11 cellular contexts compared by ENCODE assay signal in genomic region chr13:50152655-50153309, GRCh38.
DNase-seq lines count a peak whose midpoint lies in the region; ATAC-seq, FAIRE-seq and TF ChIP-seq lines count a peak whose summit lies in the region.
"Had no signal": no experiment of that assay in that cellular context is flagged by ENCODE, and none has a peak within 500 bp of the region (broad histone marks: within the 10 kb centered on the region; RNA-seq: fewer than 3 reads in every experiment).

No MANE protein-coding gene starts in this region.

- FAIRE-seq in islet of Langerhans (lab: Jason Lieb, UNC): peak; percentile 85

- no peak for TF ChIP-seq CTCF in OCI-LY7 (conservative IDR thresholded peaks at IDR 0.05; ENCODE audit: low read length)
- no peak for TF ChIP-seq CTCF in chondrocyte (IDR thresholded peaks at IDR 0.05)

- POLR2A ChIA-PET in OCI-LY7 (lab: Charles Lee): interaction anchor here (0.6 to 2.3 kb wide), 7 partner anchors 15 to 740 kb away, joined by 3 to 8 read pairs (median 3); no protein-coding TSS in a partner anchor

- CTCF ChIA-PET in OCI-LY7 (lab: Charles Lee; ENCODE audit: unreplicated experiment): no interaction called here

- peaks cover 0 to 1% (median 0%) of the 10 kb centered on the region in 7 donors for H3K9me3 Mint-ChIP-seq in CD4-positive, CD25-positive, alpha-beta regulatory T cell
- H3K9me3 Mint-ChIP-seq in chondrocyte (ENCODE audit: low read depth): no peaks in the 10 kb centered on the region

- peaks cover 13% of the 10 kb centered on the region for H3K4me1 ChIP-seq in CD4-positive, CD25-positive, alpha-beta regulatory T cell (ENCODE audit: control insufficient read depth, insufficient read depth, low read length, poor library complexity, severe bottlenecking)
- H3K4me1 ChIP-seq in OCI-LY7 (ENCODE audit: insufficient read depth, low read length, poor library complexity, severe bottlenecking): peaks cover 49% of the 10 kb centered on the region

- peak overlapping the region; percentile 79 to 91 (median 84) for H3K4me3 Mint-ChIP-seq in CD4-positive, CD25-positive, alpha-beta regulatory T cell
- H3K4me3 Mint-ChIP-seq in chondrocyte (ENCODE audit: unreplicated experiment): no peak overlapping the region

- peak overlapping the region; percentile 87 for H2AFZ ChIP-seq in OCI-LY7 (ENCODE audit: low read length)

- peak; percentile 71 to 72 for ATAC-seq in CD4-positive, CD25-positive, alpha-beta regulatory T cell (ENCODE audit: low read depth in 2 of 2)
- peak; percentile 59 for ATAC-seq in GM19372 (IDR thresholded peaks at IDR 0.05; ENCODE audit: low read depth, unreplicated experiment)

- DNase-seq in CD4-positive, CD25-positive, alpha-beta regulatory T cell: peak in 2 of 3 donors; percentile 13 to 74
- DNase-seq in OCI-LY7 (ENCODE audit: low spot score) (peak; percentile 81), chondrocyte (ENCODE audit: low spot score) (no peak)
- no peak for DNase-seq in stimulated activated naive CD4-positive, alpha-beta T cell treated with Interleukin-2 at 50 U/mL for 16 hours (lab: John Stamatoyannopoulos, UW)
- DNase-seq in activated CD8-positive, alpha-beta memory T cell treated with anti-CD3 and anti-CD28 coated beads, Interleukin-2, amount 50 U/mL, for 48 hours: no peak
- no peak for DNase-seq in stimulated activated CD4-positive, alpha-beta T cell treated with anti-CD3 and anti-CD28 coated beads, Interleukin-2, amount 100 ng/mL, for 24 hours
- DNase-seq: cerebellar nuclear complex, NCI-H1417 treated with DMSO at 0.1 percent for 48 hours, T-helper 9 cell had no signal

- peaks cover 11% of the 10 kb centered on the region for H3K27me3 Mint-ChIP-seq in CD4-positive, CD25-positive, alpha-beta regulatory T cell
- H3K27me3 Mint-ChIP-seq in chondrocyte (ENCODE audit: low read depth): no peaks in the 10 kb centered on the region

- peaks cover 18 to 26% (median 22%) of the 10 kb centered on the region in 4 donors for H3K4me1 Mint-ChIP-seq in CD4-positive, CD25-positive, alpha-beta regulatory T cell
- peaks cover 21% of the 10 kb centered on the region for H3K4me1 Mint-ChIP-seq in chondrocyte (ENCODE audit: low read depth)

- H3K27ac Mint-ChIP-seq in CD4-positive, CD25-positive, alpha-beta regulatory T cell: peak overlapping the region; percentile 84 to 96 (median 92)
- no peak overlapping the region for H3K27ac Mint-ChIP-seq in chondrocyte (ENCODE audit: unreplicated experiment)

- no peaks in the 10 kb centered on the region for H3K36me3 ChIP-seq in CD4-positive, CD25-positive, alpha-beta regulatory T cell (ENCODE audit: control insufficient read depth, insufficient read depth, low read length)
- no peaks in the 10 kb centered on the region for H3K36me3 ChIP-seq in OCI-LY7 (ENCODE audit: insufficient read depth, low read length)

- no peaks in the 10 kb centered on the region for H3K79me2 ChIP-seq in OCI-LY7 (ENCODE audit: insufficient read depth, low read depth, low read length)

- peak overlapping the region; percentile 84 for H3K4me3 ChIP-seq in CD4-positive, CD25-positive, alpha-beta regulatory T cell (ENCODE audit: low read depth, low read length)
- H3K4me3 ChIP-seq in OCI-LY7 (ENCODE audit: low read depth, low read length, poor library complexity, severe bottlenecking): peak overlapping the region; percentile 52

- no peaks in the 10 kb centered on the region for H3K9me2 ChIP-seq in OCI-LY7 (ENCODE audit: insufficient read depth, low read length)

- no TSS peak for BruUV-seq in OCI-LY7 (replicated peaks; lab: Mats Ljungman, UMichigan)

- no peaks in the 10 kb centered on the region for H3K27me3 ChIP-seq in CD4-positive, CD25-positive, alpha-beta regulatory T cell (ENCODE audit: control insufficient read depth, insufficient read depth, low read length)

- no peaks in the 10 kb centered on the region for H3K36me3 Mint-ChIP-seq in CD4-positive, CD25-positive, alpha-beta regulatory T cell
- no peaks in the 10 kb centered on the region for H3K36me3 Mint-ChIP-seq in chondrocyte (ENCODE audit: low read depth)

- no peaks in the 10 kb centered on the region for H3K9me3 ChIP-seq in CD4-positive, CD25-positive, alpha-beta regulatory T cell (ENCODE audit: control insufficient read depth in 2 of 2, low read length in 2 of 2)
- no peaks in the 10 kb centered on the region for H3K9me3 ChIP-seq in OCI-LY7 (ENCODE audit: low read length)

- no peaks in the 10 kb centered on the region for H4K20me1 ChIP-seq in OCI-LY7 (ENCODE audit: insufficient read depth, low read length)

- intact Hi-C loops in OCI-LY7 (cut with micrococcal nuclease; ENCODE audit: unreplicated experiment): loop anchor here (2.0 kb wide), 2 partner anchors 22 to 68 kb away; no protein-coding TSS in a partner anchor

- H3K27ac ChIP-seq in CD4-positive, CD25-positive, alpha-beta regulatory T cell (ENCODE audit: insufficient read depth, low read length, poor library complexity, severe bottlenecking): peak overlapping the region; percentile 58
- peak overlapping the region; percentile 79 for H3K27ac ChIP-seq in OCI-LY7 (ENCODE audit: low read depth, low read length, poor library complexity, severe bottlenecking)

- H3K4me2 ChIP-seq in OCI-LY7 (ENCODE audit: low read length): peak overlapping the region; percentile 67

Comparison
In these comparisons a context has a peak if more than half of its experiments do, and no peak if none do; other contexts are left out.
1. DNase-seq: peak in CD4-positive, CD25-positive, alpha-beta regulatory T cell (2 of 3) and OCI-LY7 (single experiment); none in chondrocyte (single experiment), stimulated activated naive CD4-positive, alpha-beta T cell treated with Interleukin-2 at 50 U/mL for 16 hours (single experiment), activated CD8-positive, alpha-beta memory T cell treated with anti-CD3 and anti-CD28 coated beads, Interleukin-2, amount 50 U/mL, for 48 hours (single experiment) and stimulated activated CD4-positive, alpha-beta T cell treated with anti-CD3 and anti-CD28 coated beads, Interleukin-2, amount 100 ng/mL, for 24 hours (0 of 2).